ENCODE assay signal across 9 cellular contexts in the genomic region with DNA sequence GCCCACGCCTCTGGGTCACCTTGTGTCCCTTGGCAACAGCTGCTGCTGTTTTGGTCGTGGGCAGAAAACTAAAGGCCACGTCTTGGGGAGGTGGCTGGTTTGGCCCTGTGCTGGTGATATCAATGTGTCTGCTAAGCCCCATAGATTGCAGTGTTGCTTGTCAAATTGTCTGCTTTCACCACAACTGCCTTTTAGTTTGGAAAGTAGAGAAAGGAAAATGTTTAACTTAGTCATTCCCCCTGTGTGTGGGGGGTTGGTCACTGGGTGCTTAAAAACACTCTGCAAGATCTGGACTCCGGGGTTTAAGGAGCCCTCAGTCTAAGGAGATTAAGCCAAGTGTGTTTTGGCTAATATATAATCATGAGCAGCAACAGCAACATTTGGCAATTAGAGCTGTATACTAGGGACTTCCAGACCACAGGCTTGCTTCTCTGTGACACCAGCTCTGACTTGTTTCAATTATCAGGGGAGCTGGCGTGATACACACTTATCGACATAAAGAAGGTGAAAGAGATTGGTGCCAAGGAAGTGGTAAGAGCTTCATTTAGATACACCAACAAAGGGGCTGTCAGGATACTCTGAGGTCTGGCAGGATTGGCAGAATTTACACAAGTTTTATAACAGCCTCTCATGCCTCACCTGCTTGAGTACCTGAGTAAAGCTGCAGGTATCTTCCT. TPM values are rescaled to one million over a fixed set of nuclear protein-coding genes. Genes with fewer than 3 reads are reported as not detected.
DNase-seq lines count a peak whose midpoint lies in the region; ATAC-seq and TF ChIP-seq lines count a peak whose summit lies in the region.
"Had no signal": no experiment of that assay in that cellular context is flagged by ENCODE, and none has a peak within 500 bp of the region (broad histone marks: within the 10 kb centered on the region; RNA-seq: fewer than 3 reads in every experiment).

No MANE protein-coding gene starts in this region.

- intact Hi-C loops in psoas muscle (cut with DNase I): loop anchor here (5.0 to 10.0 kb wide), 6 partner anchors 42 to 236 kb away; a partner anchor contains a TSS

- H3K36me3 Mint-ChIP-seq in endodermal cell (ENCODE audit: low read depth): no peaks in the 10 kb centered on the region

- H3K27ac ChIP-seq in Peyer's patch (peak overlapping the region; percentile 29 to 95 (median 91)), endodermal cell (ENCODE audit: low read depth, low read length) (peak overlapping the region; percentile 85), psoas muscle (peak overlapping the region; percentile 92)
- H3K27ac ChIP-seq: VCaP had no signal

- WGBS in endodermal cell (ENCODE audit: insufficient coverage in 1 of 2, insufficient read length in 1 of 2), 2 experiments: 71 to 76% methylated on average over 5 to 6 of the region's 6 CpGs
- 25 to 44% (median 35%) methylated on average over 6 of the region's 6 CpGs for WGBS in psoas muscle, 3 donors

- H3K4me3 ChIP-seq in Peyer's patch (peak overlapping the region in 3 of 4 donors; percentile 4 to 88 (median 73)), endodermal cell (ENCODE audit: low read length) (peak overlapping the region; percentile 86), psoas muscle (peak overlapping the region; percentile 91)

- H3K36me3 ChIP-seq in Peyer's patch (peaks cover 0 to 8% (median 0%) of the 10 kb centered on the region in 3 donors), endodermal cell (ENCODE audit: control insufficient read depth, insufficient read depth, low read length) (peaks cover 10% of the 10 kb centered on the region), psoas muscle (ENCODE audit: insufficient read depth in 1 of 2, low read depth in 1 of 2) (no peaks in the 10 kb centered on the region)

- peak; percentile 42 for DNase-seq in GM03348 (ENCODE audit: low spot score)
- DNase-seq in Peyer's patch: no peak
- no peak for DNase-seq in endodermal cell
- no peak for DNase-seq in psoas muscle
- no peak for DNase-seq in iPS-NIHi7 (ENCODE audit: extremely low spot score)
- no peak for DNase-seq in NCI-H1694 (lab: John Stamatoyannopoulos, UW)
- no peak for DNase-seq in A172 (ENCODE audit: low spot score)
- DNase-seq in SKM-1 (lab: John Stamatoyannopoulos, UW; ENCODE audit: unreplicated experiment): no peak

- no peak for TF ChIP-seq CTCF in Peyer's patch (IDR thresholded peaks at IDR 0.05)
- TF ChIP-seq CTCF in endodermal cell (conservative IDR thresholded peaks at IDR 0.05): no peak
- no peak for TF ChIP-seq CTCF in psoas muscle (IDR thresholded peaks at IDR 0.05)

- H3K27ac Mint-ChIP-seq in endodermal cell: no peak overlapping the region

- no peaks in the 10 kb centered on the region for H3K9me3 ChIP-seq in Peyer's patch
- no peaks in the 10 kb centered on the region for H3K9me3 ChIP-seq in endodermal cell (ENCODE audit: control insufficient read depth, low read length)
- no peaks in the 10 kb centered on the region for H3K9me3 ChIP-seq in psoas muscle

- no peak for TF ChIP-seq POLR2A in Peyer's patch (IDR thresholded peaks at IDR 0.05)

- H3K9me3 Mint-ChIP-seq in endodermal cell: no peaks in the 10 kb centered on the region

- peaks cover 46% of the 10 kb centered on the region for H3K27me3 Mint-ChIP-seq in endodermal cell (ENCODE audit: insufficient read depth)

- no peak for ATAC-seq in psoas muscle

- no peaks in the 10 kb centered on the region for H3K27me3 ChIP-seq in Peyer's patch
- H3K27me3 ChIP-seq in endodermal cell (ENCODE audit: control insufficient read depth, insufficient read depth, low read length, poor library complexity, severe bottlenecking): no peaks in the 10 kb centered on the region
- no peaks in the 10 kb centered on the region for H3K27me3 ChIP-seq in psoas muscle (ENCODE audit: insufficient read depth in 3 of 3, low read length in 2 of 3)

- H3K4me1 ChIP-seq in Peyer's patch (peaks cover 0 to 39% (median 8%) of the 10 kb centered on the region in 4 donors), endodermal cell (ENCODE audit: control insufficient read depth, insufficient read depth, low read length) (peaks cover 31% of the 10 kb centered on the region), psoas muscle (peaks cover 67% of the 10 kb centered on the region)

- peaks cover 58% of the 10 kb centered on the region for H3K4me1 Mint-ChIP-seq in endodermal cell

- H3K4me3 Mint-ChIP-seq in endodermal cell: no peak overlapping the region

- H3K9ac ChIP-seq in endodermal cell (ENCODE audit: extremely low read depth, low read length, poor library complexity, severe bottlenecking): peak overlapping the region; percentile 83

RNA-seq across cellular contexts. Expression of a gene that starts 3.5 kb away (rescaled TPM):
- total RNA-seq in Peyer's patch (10 to 100 TPM; 43.7 to 80.0 (median 60.2) TPM), endodermal cell (1 to 10 TPM; 7.8 to 9.6 TPM), psoas muscle (10 to 100 TPM; 25.7 to 47.6 (median 44.0) TPM)
- 36.7 TPM for polyA plus RNA-seq in endodermal cell (2013, experiment 1 of 2)
- polyA plus RNA-seq in endodermal cell (2013, experiment 2 of 2): 35.6 TPM
- polyA plus RNA-seq in psoas muscle: 10 to 100 TPM in 2 of 3 donors, 1 to 10 TPM in 1; 2.9 to 29.3 (median 20.3) TPM
- total RNA-seq in A172 (2014; rRNA removed; shearing (Covaris generic)): 5.2 and 7.2 TPM in 2 replicates
